Comparison of ENCODE assay signal across 19 cellular contexts in genomic region chr18:48707636-48708296, GRCh38.
"Had no signal": no experiment of that assay in that cellular context is flagged by ENCODE, and none has a peak within 500 bp of the region (broad histone marks: within the 10 kb centered on the region; RNA-seq: fewer than 3 reads in every experiment).

No MANE protein-coding gene starts in this region.

- DNase-seq: effector CD8-positive, alpha-beta T cell; heart right ventricle; hypothalamus; islet precursor cell; mammary epithelial cell; naive thymus-derived CD4-positive, alpha-beta T cell; nephron progenitor cell; posterior cingulate gyrus; stimulated activated CD4-positive, alpha-beta T cell treated with anti-CD3 and anti-CD28 coated beads, Interleukin-2, amount 100 ng/mL, for 24 hours; stimulated activated CD4-positive, alpha-beta T cell treated with anti-CD3 and anti-CD28 coated beads, Interleukin-4, amount 100 ng/mL, for 4 hours; stimulated activated naive CD4-positive, alpha-beta T cell; stomach; substantia nigra; transverse colon had no signal

- H3K4me3 ChIP-seq: coronary artery, heart right ventricle, stomach, thoracic aorta, transverse colon had no signal

- H3K4me3 Mint-ChIP-seq: naive thymus-derived CD4-positive, alpha-beta T cell; nephron progenitor cell had no signal

- H3K9me3 Mint-ChIP-seq: naive thymus-derived CD4-positive, alpha-beta T cell; nephron progenitor cell had no signal

- H3K27me3 ChIP-seq: heart right ventricle, neutrophil, stomach, transverse colon had no signal

- H3K27ac ChIP-seq: coronary artery, neutrophil, stomach, thoracic aorta, transverse colon had no signal

- ATAC-seq: esophagus mucosa; left lobe of liver; naive thymus-derived CD4-positive, alpha-beta T cell had no signal

- H3K27ac Mint-ChIP-seq: nephron progenitor cell had no signal

- H3K36me3 ChIP-seq: neutrophil, thoracic aorta, transverse colon had no signal

- H3K9me3 ChIP-seq: heart right ventricle, neutrophil, stomach, thoracic aorta, transverse colon had no signal

- H3K36me3 Mint-ChIP-seq: naive thymus-derived CD4-positive, alpha-beta T cell had no signal

- H3K4me1 ChIP-seq: transverse colon had no signal
